9 cellular contexts compared by ENCODE assay signal in genomic region chr3:149883134-149883533, GRCh38.
"Had no signal": no experiment of that assay in that cellular context is flagged by ENCODE, and none has a peak within 500 bp of the region (broad histone marks: within the 10 kb centered on the region; RNA-seq: fewer than 3 reads in every experiment).

No MANE protein-coding gene starts in this region.

- H3K4me3 ChIP-seq: GM23248, HAP-1 had no signal

- ATAC-seq: HCT116, HepG2 had no signal

- H3K27ac ChIP-seq: GM23248, HL-60 had no signal

- H2AFZ ChIP-seq: GM23248 had no signal

- FAIRE-seq: HepG2 had no signal

- H3K9me3 ChIP-seq: HAP-1 had no signal

- H3K4me1 ChIP-seq: HAP-1 had no signal

- DNase-seq: GM23248, GOT3, H7, HFFc6, KBM-7 had no signal

- H3K36me3 ChIP-seq: HAP-1 had no signal

- H3K9ac ChIP-seq: GM23248 had no signal
